Comparison of ENCODE assay signal across 8 cellular contexts in genomic region chr6:3229566-3230274, GRCh38. TPM values are rescaled to one million over a fixed set of nuclear protein-coding genes. Genes with fewer than 3 reads are reported as not detected.
DNase-seq lines count a peak whose midpoint lies in the region; ATAC-seq and TF ChIP-seq lines count a peak whose summit lies in the region.

No MANE protein-coding gene starts in this region.

- H3K4me1 ChIP-seq in lower lobe of right lung, result peaks cover 58% of the 10 kb centered on the region

- intact Hi-C loops in lower lobe of right lung (cut with DNase I), result no loop called here

- no peaks in the 10 kb centered on the region for H3K36me3 Mint-ChIP-seq in activated T-cell treated with anti-CD3 and anti-CD28 coated beads, Interleukin-2, amount 50 U/mL, for 4 hours (ENCODE audit: insufficient read depth)

- peak overlapping the region; percentile 32 for H3K4me3 ChIP-seq in lower lobe of right lung

- H3K4me3 Mint-ChIP-seq in activated T-cell treated with anti-CD3 and anti-CD28 coated beads, Interleukin-2, amount 50 U/mL, for 4 hours, result peak overlapping the region; percentile 56

- no peaks in the 10 kb centered on the region for H3K9me3 Mint-ChIP-seq in activated T-cell treated with anti-CD3 and anti-CD28 coated beads, Interleukin-2, amount 50 U/mL, for 4 hours

- peaks cover 88% of the 10 kb centered on the region for H3K27me3 ChIP-seq in lower lobe of right lung (ENCODE audit: low read depth)

- no peaks in the 10 kb centered on the region for H3K9me3 ChIP-seq in lower lobe of right lung

- no peaks in the 10 kb centered on the region for H3K36me3 ChIP-seq in lower lobe of right lung

- peaks cover 83% of the 10 kb centered on the region for H3K27me3 Mint-ChIP-seq in activated T-cell treated with anti-CD3 and anti-CD28 coated beads, Interleukin-2, amount 50 U/mL, for 4 hours (ENCODE audit: low read depth)

- no peak for TF ChIP-seq CTCF in lower lobe of right lung (IDR thresholded peaks at IDR 0.05)

- ATAC-seq in activated T-cell treated with anti-CD3 and anti-CD28 coated beads, Interleukin-2, amount 50 U/mL, for 4 hours, result peak in 1 of 2 donors; percentile 50
- ATAC-seq in lower lobe of right lung, result no peak
- ATAC-seq in GM19351 (IDR thresholded peaks at IDR 0.05; ENCODE audit: unreplicated experiment), result no peak

- no peak overlapping the region for H3K27ac ChIP-seq in lower lobe of right lung

- DNase-seq in DMS79 (lab: John Stamatoyannopoulos, UW) (peak; percentile 55), NCI-H1436 treated with DMSO at 0.1 percent for 48 hours (lab: John Stamatoyannopoulos, UW) (peak; percentile 17), lower lobe of right lung (no peak), HCEC 1CT (no peak), middle frontal gyrus (ENCODE audit: extremely low spot score, low spot score) (no peak), hepatic stellate cell (ENCODE audit: low spot score) (no peak)
- DNase-seq in activated T-cell treated with anti-CD3 and anti-CD28 coated beads, Interleukin-2, amount 50 U/mL, for 4 hours, result no peak

- peaks cover 38% of the 10 kb centered on the region for H3K4me1 Mint-ChIP-seq in activated T-cell treated with anti-CD3 and anti-CD28 coated beads, Interleukin-2, amount 50 U/mL, for 4 hours (ENCODE audit: low read depth)

RNA-seq across cellular contexts. Expression of gene TUBB2B, which starts 2.3 kb away (rescaled TPM):
- total RNA-seq in activated T-cell treated with anti-CD3 and anti-CD28 coated beads, Interleukin-2, amount 50 U/mL, for 4 hours, result under 1 TPM; 0.42 to 0.73 (median 0.61) TPM
- total RNA-seq in lower lobe of right lung, result 0.59 TPM

RNA-seq across cellular contexts. Expression of gene PSMG4, which starts 29.0 kb away (rescaled TPM):
- 10 to 100 TPM; 26.0 to 31.6 (median 27.8) TPM for total RNA-seq in activated T-cell treated with anti-CD3 and anti-CD28 coated beads, Interleukin-2, amount 50 U/mL, for 4 hours
- total RNA-seq in lower lobe of right lung, result 19.1 TPM

Comparison
In these comparisons a context has a peak if more than half of its experiments do, and no peak if none do; other contexts are left out.
1. DNase-seq: peak in DMS79 (single experiment) and NCI-H1436 treated with DMSO at 0.1 percent for 48 hours (single experiment); none in activated T-cell treated with anti-CD3 and anti-CD28 coated beads, Interleukin-2, amount 50 U/mL, for 4 hours (single experiment), lower lobe of right lung (single experiment), HCEC 1CT (single experiment), middle frontal gyrus (single experiment) and hepatic stellate cell (single experiment).